In the genomic region with DNA sequence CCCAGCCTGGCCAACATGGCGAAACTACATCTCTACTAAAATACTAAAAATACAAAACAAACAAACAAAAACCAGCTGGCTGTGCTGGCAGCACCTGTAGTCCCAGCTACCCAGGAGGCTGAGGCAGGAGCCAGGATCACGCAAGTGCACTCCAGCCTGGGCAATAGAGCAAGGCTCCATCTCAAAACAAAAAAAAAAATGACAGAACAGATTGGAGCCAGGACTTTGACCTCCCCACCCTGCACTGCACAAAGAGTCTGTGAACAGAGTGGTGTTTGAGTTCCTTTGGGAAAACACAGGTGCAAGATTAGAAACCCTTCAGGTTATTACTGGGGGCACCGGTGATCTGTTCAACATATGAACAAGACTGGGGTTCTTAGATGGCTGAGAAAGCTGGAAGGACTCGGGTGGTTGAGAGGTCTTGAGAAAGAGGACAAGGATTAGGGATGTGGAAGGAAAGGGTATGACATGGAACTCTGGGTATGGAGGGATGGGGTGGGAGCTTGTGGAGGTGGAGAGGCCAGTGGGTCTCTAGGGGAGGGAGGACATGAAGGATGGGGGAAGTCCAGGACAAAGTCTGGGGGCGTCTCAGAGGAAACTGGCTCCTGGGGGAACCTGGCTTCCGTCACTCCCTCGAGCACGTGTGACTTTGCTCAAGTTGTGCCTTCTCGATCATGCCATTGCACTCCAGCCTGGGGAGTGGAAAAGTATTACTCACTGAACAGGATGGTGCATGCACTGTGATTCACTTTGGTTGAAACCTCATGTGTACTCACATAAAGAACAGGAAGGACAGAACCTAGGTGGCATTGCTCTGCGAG, we compare ENCODE assay signal across 9 cellular contexts. TPM values are rescaled to one million over a fixed set of nuclear protein-coding genes. Genes with fewer than 3 reads are reported as not detected.
DNase-seq lines count a peak whose midpoint lies in the region; ATAC-seq and TF ChIP-seq lines count a peak whose summit lies in the region.
"Had no signal": no experiment of that assay in that cellular context is flagged by ENCODE, and none has a peak within 500 bp of the region (broad histone marks: within the 10 kb centered on the region; RNA-seq: fewer than 3 reads in every experiment).

No MANE protein-coding gene starts in this region.

- DNase-seq in AG10803 (ENCODE audit: low read depth): peak; percentile 63
- no peak for DNase-seq in SK-N-MC (ENCODE audit: low read depth, low spot score)
- DNase-seq in MCF 10A (ENCODE audit: unreplicated experiment): peak; percentile 74
- DNase-seq in natural killer cell: no peak
- DNase-seq in NCI-H2196 (lab: John Stamatoyannopoulos, UW; ENCODE audit: unreplicated experiment): no peak

- H3K9ac ChIP-seq in SK-N-MC (ENCODE audit: insufficient read length): no peak overlapping the region

- H3K27ac Mint-ChIP-seq in MCF 10A (ENCODE audit: low read depth, unreplicated experiment): peak overlapping the region; percentile 71
- peak overlapping the region; percentile 86 to 89 for H3K27ac Mint-ChIP-seq in natural killer cell

- peak overlapping the region; percentile 87 for H3K27ac ChIP-seq in SK-N-MC
- H3K27ac ChIP-seq: cardiac muscle cell had no signal

- H3K36me3 ChIP-seq in SK-N-MC (ENCODE audit: insufficient read depth, low read length): peaks cover 43% of the 10 kb centered on the region

- H3K36me3 Mint-ChIP-seq in MCF 10A (ENCODE audit: insufficient read depth, unreplicated experiment): peaks cover 27% of the 10 kb centered on the region
- H3K36me3 Mint-ChIP-seq in natural killer cell: no peaks in the 10 kb centered on the region

- H3K27me3 Mint-ChIP-seq in MCF 10A (ENCODE audit: insufficient read depth, unreplicated experiment): no peaks in the 10 kb centered on the region
- H3K27me3 Mint-ChIP-seq in natural killer cell (ENCODE audit: low read depth in 2 of 2): no peaks in the 10 kb centered on the region

- H3K4me3 Mint-ChIP-seq in MCF 10A (ENCODE audit: unreplicated experiment) (no peak overlapping the region), natural killer cell (no peak overlapping the region)

- no peaks in the 10 kb centered on the region for H3K9me3 Mint-ChIP-seq in MCF 10A (ENCODE audit: unreplicated experiment)
- H3K9me3 Mint-ChIP-seq in natural killer cell: no peaks in the 10 kb centered on the region

- TF ChIP-seq POLR2A in GM18505 (IDR thresholded peaks at IDR 0.05; ENCODE audit: borderline replicate concordance, extremely low read depth, insufficient read depth, insufficient read length): no peak

- POLR2A ChIA-PET in MCF 10A (lab: Yijun Ruan, JAX): interaction anchor here (0.6 to 2.0 kb wide), 8 partner anchors 9 to 1158 kb away, joined by 3 to 10 read pairs (median 3); partner anchors contain the start of genes NOSIP, PIH1D1 and RRAS

- H3K4me1 Mint-ChIP-seq in MCF 10A (ENCODE audit: insufficient read depth, unreplicated experiment) (peaks cover 12% of the 10 kb centered on the region), natural killer cell (peaks cover 16 to 28% of the 10 kb centered on the region in 2 donors)

- BruUV-seq in MCF 10A (replicated peaks; lab: Mats Ljungman, UMichigan): no TSS peak

- TF ChIP-seq CTCF in AG10803 (conservative IDR thresholded peaks at IDR 0.05; ENCODE audit: low read length) (no peak), MCF 10A (IDR thresholded peaks at IDR 0.05; ENCODE audit: unreplicated experiment) (no peak), natural killer cell (IDR thresholded peaks at IDR 0.05) (no peak)

- H3K9me3 ChIP-seq in SK-N-MC (ENCODE audit: low read depth, low read length): no peaks in the 10 kb centered on the region

- peak in 2 of 3 donors; percentile 37 to 74 for ATAC-seq in natural killer cell
- ATAC-seq in GM18505 (IDR thresholded peaks at IDR 0.05; ENCODE audit: unreplicated experiment): no peak
- no peak for ATAC-seq in HG03565 (IDR thresholded peaks at IDR 0.05; ENCODE audit: unreplicated experiment)
- ATAC-seq in HG02840 (IDR thresholded peaks at IDR 0.05; ENCODE audit: low FRiP score, unreplicated experiment): no peak

- intact Hi-C loops in MCF 10A (cut with micrococcal nuclease) (no loop called here), natural killer cell (cut with micrococcal nuclease) (loop anchor here (2.0 kb wide), 1 partner anchor 15 kb away; no protein-coding TSS in a partner anchor)

- H3K4me3 ChIP-seq in AG10803 (ENCODE audit: low read length) (no peak overlapping the region), SK-N-MC (no peak overlapping the region)
- H3K4me3 ChIP-seq: cardiac muscle cell had no signal

- CTCF ChIA-PET in MCF 10A (lab: Yijun Ruan, JAX): interaction anchor here (0.6 to 4.9 kb wide), 4 partner anchors 10 to 163 kb away, joined by 3 to 31 read pairs (median 3); no protein-coding TSS in a partner anchor

RNA-seq across cellular contexts. Expression of gene RCN3, which starts 25.9 kb away (rescaled TPM):
- total RNA-seq in MCF 10A (2022) (not detected in 2 replicates), natural killer cell (1 to 10 TPM; 2.4 to 4.7 (median 3.0) TPM)

RNA-seq across cellular contexts. Expression of gene NOSIP, which starts 26.7 kb away (rescaled TPM):
- total RNA-seq in MCF 10A (2022) (54.4 and 57.9 TPM in 2 replicates), natural killer cell (10 to 100 TPM; 46.7 to 63.6 (median 59.8) TPM)

RNA-seq across cellular contexts. Expression of gene PRRG2, which starts 27.5 kb away (rescaled TPM):
- total RNA-seq in MCF 10A (2022) (3.9 and 4.7 TPM in 2 replicates), natural killer cell (under 1 TPM in 2 of 3 donors, not detected in 1; 0.39 to 0.56 TPM)

RNA-seq across cellular contexts. Expression of gene PRR12, which starts 37.3 kb away (rescaled TPM):
- total RNA-seq in MCF 10A (2022) (19.0 and 20.2 TPM in 2 replicates), natural killer cell (10 to 100 TPM; 51.1 to 62.1 (median 56.0) TPM)

RNA-seq across cellular contexts. Expression of gene FCGRT, which starts 41.2 kb away (rescaled TPM):
- not detected in 2 replicates for total RNA-seq in MCF 10A (2022)
- total RNA-seq in natural killer cell: 10 to 100 TPM; 13.5 to 39.2 (median 19.9) TPM

Comparison
In these comparisons a context has a peak if more than half of its experiments do, and no peak if none do; other contexts are left out.
1. DNase-seq: peak in AG10803 (single experiment) and MCF 10A (single experiment); none in SK-N-MC (single experiment), natural killer cell (single experiment) and NCI-H2196 (single experiment).
2. ATAC-seq: peak in natural killer cell (2 of 3); none in GM18505 (single experiment), HG03565 (single experiment) and HG02840 (single experiment).